In the genomic region with DNA sequence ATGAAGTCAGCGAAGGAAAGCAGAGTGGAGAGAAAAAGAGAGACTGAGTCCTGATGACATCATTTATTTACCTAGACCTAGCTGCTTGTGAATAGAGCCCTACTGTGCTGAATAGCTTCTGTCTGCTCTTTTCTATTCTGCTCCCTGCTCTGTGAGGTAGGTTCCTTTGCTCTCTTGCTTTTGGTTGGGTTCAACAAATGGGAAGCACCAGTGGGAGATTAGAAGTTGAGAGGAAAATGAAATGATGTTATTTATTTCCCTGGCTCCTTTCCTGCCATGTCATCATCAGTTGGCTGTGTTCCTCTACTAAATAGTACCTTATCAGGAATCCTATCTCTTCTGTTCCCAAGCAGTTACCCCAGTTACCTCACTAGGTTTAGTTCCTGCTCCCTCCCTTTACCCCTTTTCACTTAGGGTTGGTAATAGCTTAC, we compare ENCODE assay signal across 19 cellular contexts. TPM values are rescaled to one million over a fixed set of nuclear protein-coding genes. Genes with fewer than 3 reads are reported as not detected.
DNase-seq lines count a peak whose midpoint lies in the region; ATAC-seq and TF ChIP-seq lines count a peak whose summit lies in the region.
"Had no signal": no experiment of that assay in that cellular context is flagged by ENCODE, and none has a peak within 500 bp of the region (broad histone marks: within the 10 kb centered on the region; RNA-seq: fewer than 3 reads in every experiment).

No MANE protein-coding gene starts in this region.

- H2BK120ac ChIP-seq in mesenchymal stem cell (ENCODE audit: low read depth, low read length) = no peak overlapping the region

- H2AK5ac ChIP-seq in mesenchymal stem cell (ENCODE audit: low read length, severe bottlenecking) = no peak overlapping the region

- no peak for TF ChIP-seq CTCF in coronary artery (IDR thresholded peaks at IDR 0.05)

- CTCF ChIA-PET in T-cell (lab: Charles Lee) = no interaction called here

- H3K27me3 Mint-ChIP-seq in T-cell = no peaks in the 10 kb centered on the region
- H3K27me3 Mint-ChIP-seq: IgD-negative memory B cell; stimulated activated naive CD8-positive, alpha-beta T cell treated with anti-CD3 and anti-CD28 coated beads, Interleukin-15, amount 100 ng/mL, for 72 hours had no signal

- H3K4me2 ChIP-seq in mesenchymal stem cell (ENCODE audit: low read length, poor library complexity, severe bottlenecking) = no peak overlapping the region
- H3K4me2 ChIP-seq: hepatocyte had no signal

- H3K18ac ChIP-seq in mesenchymal stem cell (ENCODE audit: low read depth in 1 of 2, low read length in 2 of 2) = no peak overlapping the region

- no peaks in the 10 kb centered on the region for H3K79me1 ChIP-seq in mesenchymal stem cell (replicated peaks; ENCODE audit: low read length, poor library complexity, severe bottlenecking)

- DNase-seq in EH (ENCODE audit: low read depth) (peak; percentile 61), NCI-H226 (peak; percentile 35), coronary artery (ENCODE audit: low spot score) (no peak), mesenchymal stem cell (no peak), T-helper 9 cell (no peak), T-cell (no peak)
- DNase-seq: activated CD4-positive, alpha-beta T cell treated with anti-CD3 and anti-CD28 coated beads, Interleukin-2, amount 50 U/mL, for 4 hours; activated T-cell treated with anti-CD3 and anti-CD28 coated beads, Interleukin-2, amount 50 U/mL, for 4 hours; cortex of kidney; left cardiac atrium; NCI-H1048; NCI-H446; SJCRH30; stimulated activated naive CD8-positive, alpha-beta T cell treated with anti-CD3 and anti-CD28 coated beads, Interleukin-15, amount 100 ng/mL, for 72 hours had no signal

- 100% methylated on average over 1 of the region's 1 CpG for WGBS in mesenchymal stem cell

- peak overlapping the region; percentile 7 to 9 for H3K27ac ChIP-seq in coronary artery
- H3K27ac ChIP-seq in mesenchymal stem cell (ENCODE audit: low read length, poor library complexity, severe bottlenecking) = no peak overlapping the region
- H3K27ac ChIP-seq: hepatocyte, SJCRH30 had no signal

- H3K4me3 ChIP-seq in coronary artery = no peak overlapping the region
- H3K4me3 ChIP-seq in mesenchymal stem cell (ENCODE audit: insufficient read depth in 1 of 2, low read depth in 1 of 2, low read length in 2 of 2) = no peak overlapping the region
- H3K4me3 ChIP-seq: adrenal gland, hepatocyte, SJCRH30 had no signal

- H3K4me1 Mint-ChIP-seq in T-cell = no peaks in the 10 kb centered on the region
- H3K4me1 Mint-ChIP-seq: IgD-negative memory B cell; stimulated activated naive CD8-positive, alpha-beta T cell treated with anti-CD3 and anti-CD28 coated beads, Interleukin-15, amount 100 ng/mL, for 72 hours had no signal

- peak overlapping the region; percentile 31 for H3K9ac ChIP-seq in mesenchymal stem cell (ENCODE audit: low read length)

- H3K9me3 ChIP-seq in mesenchymal stem cell (ENCODE audit: control insufficient read depth, low read length) = peaks cover 6% of the 10 kb centered on the region
- H3K9me3 ChIP-seq: adrenal gland had no signal

- no peak overlapping the region for H3K4me3 Mint-ChIP-seq in T-cell
- H3K4me3 Mint-ChIP-seq: activated T-cell treated with anti-CD3 and anti-CD28 coated beads, Interleukin-2, amount 50 U/mL, for 4 hours; IgD-negative memory B cell; stimulated activated naive CD8-positive, alpha-beta T cell treated with anti-CD3 and anti-CD28 coated beads, Interleukin-15, amount 100 ng/mL, for 72 hours had no signal

- H2BK5ac ChIP-seq in mesenchymal stem cell (ENCODE audit: low read depth, low read length, poor library complexity, severe bottlenecking) = no peak overlapping the region

- H3K27me3 ChIP-seq in mesenchymal stem cell (ENCODE audit: control insufficient read depth in 1 of 2, insufficient read depth in 1 of 2, low read length in 2 of 2) = no peaks in the 10 kb centered on the region
- H3K27me3 ChIP-seq: adrenal gland, hepatocyte, SJCRH30 had no signal

- no peak overlapping the region for H4K8ac ChIP-seq in mesenchymal stem cell (ENCODE audit: low read length)

- H3K36me3 ChIP-seq in mesenchymal stem cell (ENCODE audit: control insufficient read depth in 1 of 2, insufficient read depth in 2 of 2, low read depth in 1 of 2, low read length in 2 of 2) = peaks cover 0 to 82% of the 10 kb centered on the region in 2 experiments
- H3K36me3 ChIP-seq: adrenal gland had no signal

- POLR2A ChIA-PET in T-cell (lab: Charles Lee) = no interaction called here

- H3K14ac ChIP-seq in mesenchymal stem cell (ENCODE audit: low read length in 2 of 2) = no peak overlapping the region

- no peaks in the 10 kb centered on the region for H3K9me3 Mint-ChIP-seq in T-cell
- H3K9me3 Mint-ChIP-seq: activated T-cell treated with anti-CD3 and anti-CD28 coated beads, Interleukin-2, amount 50 U/mL, for 4 hours; stimulated activated naive CD8-positive, alpha-beta T cell treated with anti-CD3 and anti-CD28 coated beads, Interleukin-15, amount 100 ng/mL, for 72 hours had no signal

- ATAC-seq in HG02840 (IDR thresholded peaks at IDR 0.05; ENCODE audit: low FRiP score, unreplicated experiment) (no peak), GM19463 (IDR thresholded peaks at IDR 0.05; ENCODE audit: unreplicated experiment) (no peak), T-cell (replicated peaks in 1 of 4) (no peak)
- ATAC-seq: activated T-cell treated with anti-CD3 and anti-CD28 coated beads, Interleukin-2, amount 50 U/mL, for 4 hours; stimulated activated naive CD8-positive, alpha-beta T cell treated with anti-CD3 and anti-CD28 coated beads, Interleukin-15, amount 100 ng/mL, for 72 hours had no signal

- H2BK12ac ChIP-seq in mesenchymal stem cell (ENCODE audit: low read length in 2 of 2) = no peak overlapping the region

- H3K27ac Mint-ChIP-seq in T-cell = no peak overlapping the region
- H3K27ac Mint-ChIP-seq: IgD-negative memory B cell; stimulated activated naive CD8-positive, alpha-beta T cell treated with anti-CD3 and anti-CD28 coated beads, Interleukin-15, amount 100 ng/mL, for 72 hours had no signal

- no peak overlapping the region for H4K91ac ChIP-seq in mesenchymal stem cell (ENCODE audit: low read length)

- no peak overlapping the region for H2BK15ac ChIP-seq in mesenchymal stem cell (ENCODE audit: low read depth, poor library complexity, severe bottlenecking)

- H2AFZ ChIP-seq in mesenchymal stem cell (ENCODE audit: low read depth, low read length) = no peak overlapping the region
- H2AFZ ChIP-seq: hepatocyte had no signal

- peaks cover 1% of the 10 kb centered on the region for H3K4me1 ChIP-seq in mesenchymal stem cell (ENCODE audit: control insufficient read depth, insufficient read depth, low read depth, low read length)
- H3K4me1 ChIP-seq: SJCRH30 had no signal

- H3K23ac ChIP-seq in mesenchymal stem cell (ENCODE audit: low read length in 2 of 2) = no peak overlapping the region

- peaks cover 18% of the 10 kb centered on the region for H3K36me3 Mint-ChIP-seq in T-cell
- H3K36me3 Mint-ChIP-seq: IgD-negative memory B cell had no signal

- H3K4ac ChIP-seq in mesenchymal stem cell (ENCODE audit: low read depth in 1 of 2, low read length in 2 of 2) = no peak overlapping the region

RNA-seq across cellular contexts. Expression of a gene that starts 23.5 kb away (rescaled TPM):
- 29.2 TPM for polyA plus RNA-seq in mesenchymal stem cell (2013, experiment 1 of 2)
- polyA plus RNA-seq in mesenchymal stem cell (2013, experiment 2 of 2) = 29.9 TPM
- 10 to 100 TPM; 15.0 to 22.7 (median 19.6) TPM for total RNA-seq in T-cell

RNA-seq across cellular contexts. Expression of a gene that starts 23.8 kb away (rescaled TPM):
- polyA plus RNA-seq in mesenchymal stem cell (2013, experiment 1 of 2) = 4.3 TPM
- polyA plus RNA-seq in mesenchymal stem cell (2013, experiment 2 of 2) = 5.0 TPM
- total RNA-seq in T-cell = 10 to 100 TPM in 1 of 5 donors, 1 to 10 TPM in 4; 4.7 to 11.2 (median 8.0) TPM

Comparison
In these comparisons a context has a peak if more than half of its experiments do, and no peak if none do; other contexts are left out.
1. DNase-seq: peak in EH (single experiment) and NCI-H226 (single experiment); none in coronary artery (single experiment), mesenchymal stem cell (single experiment), T-helper 9 cell (single experiment) and T-cell (0 of 34).